ENCODE assay signal across 18 cellular contexts in the genomic region with DNA sequence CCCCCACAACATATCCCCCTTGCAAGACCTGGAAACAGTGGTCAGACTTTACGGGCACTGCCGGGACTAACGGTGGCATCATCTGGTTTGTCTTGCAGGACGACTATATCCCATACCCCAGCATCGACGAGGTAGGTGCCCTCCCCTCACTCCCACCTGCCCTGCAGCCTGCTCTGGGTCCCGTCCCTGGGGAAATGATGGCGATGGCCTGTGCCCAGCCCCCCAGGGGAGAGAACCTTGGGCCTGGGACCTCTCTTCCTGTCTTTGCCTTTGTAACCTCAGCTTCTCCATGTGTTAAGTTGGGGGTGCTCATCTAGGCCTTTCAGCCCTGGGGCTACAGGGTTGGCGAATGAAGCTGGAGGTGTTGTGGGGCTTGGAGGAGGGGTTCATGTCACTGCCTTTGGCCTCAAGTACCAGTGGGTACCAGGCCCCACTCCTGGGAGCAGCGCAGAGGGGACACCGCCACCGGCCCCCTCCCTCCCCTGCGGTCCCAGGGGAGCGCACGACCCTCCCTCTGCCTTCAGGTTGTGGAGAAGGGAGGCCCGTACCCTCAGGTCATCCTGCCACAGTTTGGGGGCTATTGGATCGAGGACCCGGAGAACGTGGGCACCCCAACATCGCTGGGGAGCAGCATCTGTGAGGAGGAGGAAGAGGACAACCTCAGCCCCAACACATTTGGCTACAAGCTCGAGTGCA.
"Had no signal": no experiment of that assay in that cellular context is flagged by ENCODE, and none has a peak within 500 bp of the region (broad histone marks: within the 10 kb centered on the region; RNA-seq: fewer than 3 reads in every experiment).

No MANE protein-coding gene starts in this region.

- H3K27me3 ChIP-seq: body of pancreas, right lobe of liver had no signal

- ATAC-seq: activated CD8-positive, alpha-beta memory T cell treated with anti-CD3 and anti-CD28 coated beads, Interleukin-2, amount 10 ng/mL, durations not matched to agents 7 days and 5 days; body of pancreas; psoas muscle; right lobe of liver had no signal

- H3K27ac Mint-ChIP-seq: activated CD8-positive, alpha-beta memory T cell treated with anti-CD3 and anti-CD28 coated beads, Interleukin-2, amount 10 ng/mL, durations not matched to agents 7 days and 5 days; activated naive CD4-positive, alpha-beta T cell treated with anti-CD3 and anti-CD28 coated beads, Interleukin-2, amount 50 U/mL, for 24 hours; stimulated activated naive CD8-positive, alpha-beta T cell treated with anti-CD3 and anti-CD28 coated beads, Interleukin-15, Interleukin-2, amounts not matched to agents 100 ng/mL and 50 ng/mL, for 24 hours had no signal

- H3K36me3 ChIP-seq: right lobe of liver had no signal

- H3K36me3 Mint-ChIP-seq: activated CD8-positive, alpha-beta memory T cell treated with anti-CD3 and anti-CD28 coated beads, Interleukin-2, amount 10 ng/mL, durations not matched to agents 7 days and 5 days had no signal

- DNase-seq: activated CD4-positive, CD25-positive, alpha-beta regulatory T cell treated with anti-CD3 and anti-CD28 coated beads, Interleukin-2, amount 50 U/mL, for 72 hours; activated CD8-positive, alpha-beta memory T cell treated with anti-CD3 and anti-CD28 coated beads, Interleukin-2, amount 10 ng/mL, durations not matched to agents 7 days and 5 days; activated effector memory CD4-positive, alpha-beta T cell treated with anti-CD3 and anti-CD28 coated beads, Interleukin-2, amount 50 U/mL, for 16 hours; amniotic stem cell; body of pancreas; central memory CD4-positive, alpha-beta T cell; cortex of kidney; effector CD4-positive, alpha-beta T cell; foreskin fibroblast; glutamatergic neuron; hypothalamus; kidney glomerular epithelial cell; occipital lobe; psoas muscle had no signal

- H3K27me3 Mint-ChIP-seq: activated CD8-positive, alpha-beta memory T cell treated with anti-CD3 and anti-CD28 coated beads, Interleukin-2, amount 10 ng/mL, durations not matched to agents 7 days and 5 days; activated naive CD4-positive, alpha-beta T cell treated with anti-CD3 and anti-CD28 coated beads, Interleukin-2, amount 50 U/mL, for 24 hours; stimulated activated naive CD8-positive, alpha-beta T cell treated with anti-CD3 and anti-CD28 coated beads, Interleukin-15, Interleukin-2, amounts not matched to agents 100 ng/mL and 50 ng/mL, for 24 hours had no signal

- H3K4me3 Mint-ChIP-seq: activated CD8-positive, alpha-beta memory T cell treated with anti-CD3 and anti-CD28 coated beads, Interleukin-2, amount 10 ng/mL, durations not matched to agents 7 days and 5 days; activated naive CD4-positive, alpha-beta T cell treated with anti-CD3 and anti-CD28 coated beads, Interleukin-2, amount 50 U/mL, for 24 hours; nephron; stimulated activated naive CD8-positive, alpha-beta T cell treated with anti-CD3 and anti-CD28 coated beads, Interleukin-15, Interleukin-2, amounts not matched to agents 100 ng/mL and 50 ng/mL, for 24 hours had no signal

- H3K4me3 ChIP-seq: body of pancreas, psoas muscle, right lobe of liver had no signal

- H3K4me1 ChIP-seq: psoas muscle, right lobe of liver had no signal

- H3K4me1 Mint-ChIP-seq: activated CD8-positive, alpha-beta memory T cell treated with anti-CD3 and anti-CD28 coated beads, Interleukin-2, amount 10 ng/mL, durations not matched to agents 7 days and 5 days; activated naive CD4-positive, alpha-beta T cell treated with anti-CD3 and anti-CD28 coated beads, Interleukin-2, amount 50 U/mL, for 24 hours had no signal

- H3K9me3 ChIP-seq: body of pancreas, psoas muscle, right lobe of liver had no signal

- H3K9me3 Mint-ChIP-seq: activated naive CD4-positive, alpha-beta T cell treated with anti-CD3 and anti-CD28 coated beads, Interleukin-2, amount 50 U/mL, for 24 hours; nephron; stimulated activated naive CD8-positive, alpha-beta T cell treated with anti-CD3 and anti-CD28 coated beads, Interleukin-15, Interleukin-2, amounts not matched to agents 100 ng/mL and 50 ng/mL, for 24 hours had no signal

- H3K27ac ChIP-seq: body of pancreas, psoas muscle, right lobe of liver had no signal
